17 cellular contexts compared by ENCODE assay signal in the genomic region with DNA sequence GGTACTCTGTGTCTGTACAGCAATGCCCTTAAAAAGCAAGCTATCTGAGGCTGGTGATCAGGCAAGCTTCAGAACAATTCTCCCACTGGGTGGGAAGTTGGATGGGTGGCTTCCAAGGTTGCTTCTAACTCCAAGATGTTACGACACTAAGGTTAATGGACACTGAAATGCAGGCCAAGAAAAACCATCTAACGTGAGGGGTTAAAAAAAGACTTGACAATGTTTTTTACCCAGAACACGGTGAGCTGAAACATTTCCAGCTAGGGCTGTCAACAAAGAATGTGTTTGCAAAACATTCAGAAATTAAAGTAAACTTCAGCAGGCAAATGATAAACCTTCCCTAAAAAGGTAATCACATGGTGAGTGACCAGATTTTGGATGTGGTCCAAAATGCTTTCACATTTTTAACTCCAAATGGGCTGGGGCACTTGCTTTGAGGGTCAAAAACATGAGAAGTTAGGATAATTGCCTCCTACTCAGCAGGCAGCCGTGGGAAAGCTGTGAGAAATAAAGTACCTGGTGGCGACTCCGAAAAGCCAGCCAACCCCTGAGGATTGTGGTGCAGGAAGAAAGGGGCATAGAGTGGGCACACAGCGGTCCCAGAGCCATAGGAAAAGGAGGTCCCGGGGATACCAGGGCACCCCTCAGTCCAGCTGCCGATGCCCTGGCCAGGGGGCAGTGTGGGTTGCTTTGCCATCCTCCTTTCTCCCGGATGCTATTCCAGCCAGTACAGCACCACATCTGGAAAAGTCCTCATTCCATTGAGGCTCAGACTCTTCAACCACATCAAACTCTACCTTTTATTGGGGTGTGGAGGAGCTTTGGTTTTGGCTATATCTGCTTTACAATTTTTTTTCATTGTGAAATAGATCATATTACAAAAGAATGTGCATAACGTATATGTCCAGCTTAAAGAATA.
DNase-seq lines count a peak whose midpoint lies in the region; FAIRE-seq and TF ChIP-seq lines count a peak whose summit lies in the region.
"Had no signal": no experiment of that assay in that cellular context is flagged by ENCODE, and none has a peak within 500 bp of the region (broad histone marks: within the 10 kb centered on the region; RNA-seq: fewer than 3 reads in every experiment).

No MANE protein-coding gene starts in this region.

- H3K27ac Mint-ChIP-seq in astrocyte (ENCODE audit: unreplicated experiment) = no peak overlapping the region
- H3K27ac Mint-ChIP-seq: CD8-positive, alpha-beta memory T cell had no signal

- H2AFZ ChIP-seq in astrocyte (ENCODE audit: low read depth, low read length) = no peak overlapping the region

- TF ChIP-seq CTCF in astrocyte (IDR thresholded peaks at IDR 0.05; ENCODE audit: insufficient read depth, low read depth, low read length) = no peak

- DNase-seq in H4 (ENCODE audit: low spot score) = peak; percentile 15
- peak; percentile 3 for DNase-seq in astrocyte (ENCODE audit: low read depth)
- peak; percentile 28 for DNase-seq in fibroblast of the conjunctiva (ENCODE audit: low read depth)
- no peak for DNase-seq in NCI-H1417 treated with DMSO at 0.1 percent for 48 hours (lab: John Stamatoyannopoulos, UW)
- DNase-seq in kidney glomerular epithelial cell (lab: John Stamatoyannopoulos, UW) = no peak
- DNase-seq in midbrain (lab: John Stamatoyannopoulos, UW) = no peak
- no peak for DNase-seq in NCI-H2081 treated with DMSO at 0.1 percent for 48 hours (lab: John Stamatoyannopoulos, UW)
- DNase-seq: ACHN; activated T-cell treated with anti-CD3 and anti-CD28 coated beads, Interleukin-2, amount 50 U/mL, for 48 hours; amniotic stem cell; CD8-positive, alpha-beta memory T cell; NCI-H2029; NK-92 treated with Interleukin-12 subunit alpha and Interleukin-12 subunit beta, amount 100 ng/mL, for 24 hours; upper lobe of left lung had no signal

- H3K4me3 ChIP-seq in astrocyte (ENCODE audit: insufficient read depth, low read depth, low read length) = no peak overlapping the region
- no peak overlapping the region for H3K4me3 ChIP-seq in rectal smooth muscle tissue (ENCODE audit: low read length)
- H3K4me3 ChIP-seq: upper lobe of left lung had no signal

- FAIRE-seq in astrocyte (lab: Jason Lieb, UNC) = no peak
- FAIRE-seq: G401.6 had no signal

- H3K79me2 ChIP-seq in astrocyte (ENCODE audit: insufficient read depth, low read length) = no peaks in the 10 kb centered on the region

- H3K36me3 Mint-ChIP-seq in astrocyte (ENCODE audit: low read depth, unreplicated experiment) = no peaks in the 10 kb centered on the region
- H3K36me3 Mint-ChIP-seq: CD8-positive, alpha-beta memory T cell had no signal

- peaks cover 5% of the 10 kb centered on the region for H3K4me1 Mint-ChIP-seq in astrocyte (ENCODE audit: low read depth, unreplicated experiment)
- H3K4me1 Mint-ChIP-seq: CD8-positive, alpha-beta memory T cell had no signal

- no peak overlapping the region for H3K4me2 ChIP-seq in astrocyte (ENCODE audit: low read length)

- no peaks in the 10 kb centered on the region for H3K36me3 ChIP-seq in astrocyte (ENCODE audit: insufficient read depth, low read length)
- H3K36me3 ChIP-seq in rectal smooth muscle tissue (ENCODE audit: control insufficient read depth, insufficient read depth, low read length) = no peaks in the 10 kb centered on the region
- H3K36me3 ChIP-seq: upper lobe of left lung had no signal

- no peaks in the 10 kb centered on the region for H4K20me1 ChIP-seq in astrocyte (ENCODE audit: insufficient read depth, low read length)

- H3K9me3 Mint-ChIP-seq in astrocyte (ENCODE audit: unreplicated experiment) = no peaks in the 10 kb centered on the region
- H3K9me3 Mint-ChIP-seq: CD8-positive, alpha-beta memory T cell had no signal

- peaks cover 46% of the 10 kb centered on the region for H3K27me3 Mint-ChIP-seq in astrocyte (ENCODE audit: low read depth, unreplicated experiment)

- H3K9me3 ChIP-seq in astrocyte (ENCODE audit: insufficient read depth, low read depth, low read length) = no peaks in the 10 kb centered on the region
- H3K9me3 ChIP-seq: upper lobe of left lung had no signal

- H3K27ac ChIP-seq in astrocyte (ENCODE audit: low read depth, low read length) (no peak overlapping the region), rectal smooth muscle tissue (ENCODE audit: low read depth, low read length) (peak overlapping the region; percentile 94)
- H3K27ac ChIP-seq: HL-60, upper lobe of left lung had no signal

- H3K27me3 ChIP-seq in astrocyte (ENCODE audit: insufficient read depth, low read length) = peaks cover 60% of the 10 kb centered on the region
- H3K27me3 ChIP-seq in rectal smooth muscle tissue (ENCODE audit: control insufficient read depth, insufficient read depth, low read length) = no peaks in the 10 kb centered on the region
- H3K27me3 ChIP-seq: upper lobe of left lung had no signal

- no peak overlapping the region for H3K9ac ChIP-seq in astrocyte (ENCODE audit: low read length)
- H3K9ac ChIP-seq in rectal smooth muscle tissue (ENCODE audit: low read length) = no peak overlapping the region

- H3K4me3 Mint-ChIP-seq in astrocyte (ENCODE audit: unreplicated experiment) = no peak overlapping the region
- H3K4me3 Mint-ChIP-seq: CD8-positive, alpha-beta memory T cell had no signal

- peaks cover 2% of the 10 kb centered on the region for H3K4me1 ChIP-seq in astrocyte (ENCODE audit: insufficient read depth, low read length)
- peaks cover 38% of the 10 kb centered on the region for H3K4me1 ChIP-seq in rectal smooth muscle tissue (ENCODE audit: control insufficient read depth, insufficient read depth, low read length)

Comparison
In these comparisons a context has a peak if more than half of its experiments do, and no peak if none do; other contexts are left out.
1. DNase-seq: peak in H4 (single experiment), astrocyte (single experiment) and fibroblast of the conjunctiva (single experiment); none in NCI-H1417 treated with DMSO at 0.1 percent for 48 hours (single experiment), kidney glomerular epithelial cell (single experiment), midbrain (single experiment) and NCI-H2081 treated with DMSO at 0.1 percent for 48 hours (single experiment).